ENCODE assay signal across 1 cellular context in genomic region chr12:41998451-41998850, GRCh38.
TF ChIP-seq lines count a peak whose summit lies in the region.

No MANE protein-coding gene starts in this region.

TF ChIP-seq in GM23338, 12 proteins besides CTCF, POLR2A, EP300 and RAD21 (continued from another document):
- no peak for TF ChIP-seq ZNF462 (CRISPR knock-in tag; IDR thresholded peaks at IDR 0.05)
- TF ChIP-seq ETS1 (IDR thresholded peaks at IDR 0.05): no peak
- TF ChIP-seq STAT1 (IDR thresholded peaks at IDR 0.05; ENCODE audit: unreplicated experiment): no peak
- no peak for TF ChIP-seq EZH2 (IDR thresholded peaks at IDR 0.05; ENCODE audit: low read depth, unreplicated experiment)
- TF ChIP-seq ZNF114 (CRISPR knock-in tag; IDR thresholded peaks at IDR 0.05): no peak
- no peak for TF ChIP-seq CREB1 (CRISPR knock-in tag; IDR thresholded peaks at IDR 0.05; ENCODE audit: low read depth)
- TF ChIP-seq NANOG (IDR thresholded peaks at IDR 0.05; ENCODE audit: borderline replicate concordance): no peak
- no peak for TF ChIP-seq JUNB (IDR thresholded peaks at IDR 0.05; ENCODE audit: unreplicated experiment)
